1 cellular context compared by ENCODE assay signal in the genomic region with DNA sequence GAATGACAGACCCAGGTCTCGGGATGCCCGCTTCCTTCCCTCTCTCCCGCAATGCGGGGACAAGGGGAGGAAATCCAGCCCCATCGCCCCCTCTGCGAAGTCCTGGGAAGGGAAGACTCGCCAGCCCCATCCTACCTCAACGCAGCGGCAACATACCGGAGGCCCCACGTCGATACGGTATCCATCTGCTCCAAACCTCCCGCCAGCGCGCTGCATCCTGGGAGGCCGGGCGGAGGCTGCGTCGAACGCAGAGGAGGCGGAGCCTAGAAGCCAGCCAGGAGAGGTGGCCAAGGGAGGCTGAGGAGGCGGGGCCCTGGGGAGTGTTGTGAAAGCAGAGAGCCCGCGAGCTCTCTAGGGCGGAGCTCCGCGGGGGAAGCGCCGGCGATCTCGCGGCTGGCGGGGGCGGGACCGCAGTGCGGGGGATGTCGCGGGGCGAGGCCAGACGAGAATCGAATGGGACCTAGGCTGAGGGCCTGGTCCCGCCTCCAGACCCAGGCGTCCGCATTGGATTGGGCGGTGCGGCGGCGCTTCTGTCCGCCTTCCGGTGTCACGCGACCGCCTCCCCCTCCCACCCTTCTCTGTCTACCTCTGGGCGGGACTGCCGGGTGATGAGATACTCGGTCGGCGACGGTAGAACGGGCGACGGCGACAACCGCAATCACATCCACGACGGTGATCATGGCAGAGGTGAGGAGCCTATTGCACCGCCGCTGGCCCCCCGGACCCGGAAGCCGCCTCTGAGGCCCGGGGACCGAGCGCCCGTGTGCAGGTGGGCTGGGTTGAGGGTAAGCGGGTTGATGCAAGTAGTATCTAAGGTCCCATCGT.
A peak's percentile ranks its signal among the peaks of the same experiment; 100 is the strongest.
TF ChIP-seq lines count a peak whose summit lies in the region.

A gene (minus strand): TSS at position 219 of the 825 bp plus-strand sequence. CDS start 7,559 bp downstream, outside the sequence.
A gene (plus strand): TSS at position 571 of the 825 bp plus-strand sequence. CDS start 108 bp downstream, at position 679.

TF ChIP-seq in HepG2, 621 proteins besides CTCF, POLR2A, EP300 and RAD21 (continued from another document):
- TF ChIP-seq, protein P1, sequence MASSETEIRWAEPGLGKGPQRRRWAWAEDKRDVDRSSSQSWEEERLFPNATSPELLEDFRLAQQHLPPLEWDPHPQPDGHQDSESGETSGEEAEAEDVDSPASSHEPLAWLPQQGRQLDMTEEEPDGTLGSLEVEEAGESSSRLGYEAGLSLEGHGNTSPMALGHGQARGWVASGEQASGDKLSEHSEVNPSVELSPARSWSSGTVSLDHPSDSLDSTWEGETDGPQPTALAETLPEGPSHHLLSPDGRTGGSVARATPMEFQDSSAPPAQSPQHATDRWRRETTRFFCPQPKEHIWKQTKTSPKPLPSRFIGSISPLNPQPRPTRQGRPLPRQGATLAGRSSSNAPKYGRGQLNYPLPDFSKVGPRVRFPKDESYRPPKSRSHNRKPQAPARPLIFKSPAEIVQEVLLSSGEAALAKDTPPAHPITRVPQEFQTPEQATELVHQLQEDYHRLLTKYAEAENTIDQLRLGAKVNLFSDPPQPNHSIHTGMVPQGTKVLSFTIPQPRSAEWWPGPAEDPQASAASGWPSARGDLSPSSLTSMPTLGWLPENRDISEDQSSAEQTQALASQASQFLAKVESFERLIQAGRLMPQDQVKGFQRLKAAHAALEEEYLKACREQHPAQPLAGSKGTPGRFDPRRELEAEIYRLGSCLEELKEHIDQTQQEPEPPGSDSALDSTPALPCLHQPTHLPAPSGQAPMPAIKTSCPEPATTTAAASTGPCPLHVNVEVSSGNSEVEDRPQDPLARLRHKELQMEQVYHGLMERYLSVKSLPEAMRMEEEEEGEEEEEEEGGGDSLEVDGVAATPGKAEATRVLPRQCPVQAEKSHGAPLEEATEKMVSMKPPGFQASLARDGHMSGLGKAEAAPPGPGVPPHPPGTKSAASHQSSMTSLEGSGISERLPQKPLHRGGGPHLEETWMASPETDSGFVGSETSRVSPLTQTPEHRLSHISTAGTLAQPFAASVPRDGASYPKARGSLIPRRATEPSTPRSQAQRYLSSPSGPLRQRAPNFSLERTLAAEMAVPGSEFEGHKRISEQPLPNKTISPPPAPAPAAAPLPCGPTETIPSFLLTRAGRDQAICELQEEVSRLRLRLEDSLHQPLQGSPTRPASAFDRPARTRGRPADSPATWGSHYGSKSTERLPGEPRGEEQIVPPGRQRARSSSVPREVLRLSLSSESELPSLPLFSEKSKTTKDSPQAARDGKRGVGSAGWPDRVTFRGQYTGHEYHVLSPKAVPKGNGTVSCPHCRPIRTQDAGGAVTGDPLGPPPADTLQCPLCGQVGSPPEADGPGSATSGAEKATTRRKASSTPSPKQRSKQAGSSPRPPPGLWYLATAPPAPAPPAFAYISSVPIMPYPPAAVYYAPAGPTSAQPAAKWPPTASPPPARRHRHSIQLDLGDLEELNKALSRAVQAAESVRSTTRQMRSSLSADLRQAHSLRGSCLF (CRISPR knock-in tag; IDR thresholded peaks at IDR 0.05; ENCODE audit: borderline replicate concordance): no peak
- no peak for TF ChIP-seq ZNF891 (CRISPR knock-in tag; IDR thresholded peaks at IDR 0.05)
- peak; percentile 76 for TF ChIP-seq BORCS8-MEF2B (CRISPR knock-in tag; IDR thresholded peaks at IDR 0.05)
- no peak for TF ChIP-seq ZZZ3 (CRISPR knock-in tag; IDR thresholded peaks at IDR 0.05; ENCODE audit: borderline replicate concordance)
- no peak for TF ChIP-seq ZNF263 (CRISPR knock-in tag; IDR thresholded peaks at IDR 0.05)
- no peak for TF ChIP-seq FOXO1 (CRISPR knock-in tag; IDR thresholded peaks at IDR 0.05)
- TF ChIP-seq GATA4 (IDR thresholded peaks at IDR 0.05; ENCODE audit: borderline replicate concordance, low read depth): no peak
- no peak for TF ChIP-seq IKZF4 (CRISPR knock-in tag; IDR thresholded peaks at IDR 0.05; ENCODE audit: borderline replicate concordance, low read depth, not compliant biosample characterization)
- TF ChIP-seq, protein P2, sequence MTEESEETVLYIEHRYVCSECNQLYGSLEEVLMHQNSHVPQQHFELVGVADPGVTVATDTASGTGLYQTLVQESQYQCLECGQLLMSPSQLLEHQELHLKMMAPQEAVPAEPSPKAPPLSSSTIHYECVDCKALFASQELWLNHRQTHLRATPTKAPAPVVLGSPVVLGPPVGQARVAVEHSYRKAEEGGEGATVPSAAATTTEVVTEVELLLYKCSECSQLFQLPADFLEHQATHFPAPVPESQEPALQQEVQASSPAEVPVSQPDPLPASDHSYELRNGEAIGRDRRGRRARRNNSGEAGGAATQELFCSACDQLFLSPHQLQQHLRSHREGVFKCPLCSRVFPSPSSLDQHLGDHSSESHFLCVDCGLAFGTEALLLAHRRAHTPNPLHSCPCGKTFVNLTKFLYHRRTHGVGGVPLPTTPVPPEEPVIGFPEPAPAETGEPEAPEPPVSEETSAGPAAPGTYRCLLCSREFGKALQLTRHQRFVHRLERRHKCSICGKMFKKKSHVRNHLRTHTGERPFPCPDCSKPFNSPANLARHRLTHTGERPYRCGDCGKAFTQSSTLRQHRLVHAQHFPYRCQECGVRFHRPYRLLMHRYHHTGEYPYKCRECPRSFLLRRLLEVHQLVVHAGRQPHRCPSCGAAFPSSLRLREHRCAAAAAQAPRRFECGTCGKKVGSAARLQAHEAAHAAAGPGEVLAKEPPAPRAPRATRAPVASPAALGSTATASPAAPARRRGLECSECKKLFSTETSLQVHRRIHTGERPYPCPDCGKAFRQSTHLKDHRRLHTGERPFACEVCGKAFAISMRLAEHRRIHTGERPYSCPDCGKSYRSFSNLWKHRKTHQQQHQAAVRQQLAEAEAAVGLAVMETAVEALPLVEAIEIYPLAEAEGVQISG (CRISPR knock-in tag; IDR thresholded peaks at IDR 0.05): peak; percentile 34
- TF ChIP-seq CEBPG (CRISPR knock-in tag; IDR thresholded peaks at IDR 0.05): peak; percentile 29; the same call in 1 of the 2 replicates
- TF ChIP-seq LCORL (IDR thresholded peaks at IDR 0.05): no peak
- TF ChIP-seq LCORL (CRISPR knock-in tag; IDR thresholded peaks at IDR 0.05): no peak
- peak; percentile 63; the same call in 1 of the 2 replicates for TF ChIP-seq CHD2 (IDR thresholded peaks at IDR 0.05; ENCODE audit: low read depth, low read length)
- no peak for TF ChIP-seq NR2F1 (CRISPR knock-in tag; IDR thresholded peaks at IDR 0.05)
- TF ChIP-seq TP53 (CRISPR knock-in tag; conservative IDR thresholded peaks at IDR 0.05): no peak
- TF ChIP-seq, protein P3, sequence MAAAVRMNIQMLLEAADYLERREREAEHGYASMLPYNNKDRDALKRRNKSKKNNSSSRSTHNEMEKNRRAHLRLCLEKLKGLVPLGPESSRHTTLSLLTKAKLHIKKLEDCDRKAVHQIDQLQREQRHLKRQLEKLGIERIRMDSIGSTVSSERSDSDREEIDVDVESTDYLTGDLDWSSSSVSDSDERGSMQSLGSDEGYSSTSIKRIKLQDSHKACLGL (CRISPR knock-in tag; IDR thresholded peaks at IDR 0.05): no peak
- TF ChIP-seq THYN1 (CRISPR knock-in tag; IDR thresholded peaks at IDR 0.05; ENCODE audit: borderline replicate concordance, low read depth): no peak
- no peak for TF ChIP-seq PRMT3 (CRISPR knock-in tag; IDR thresholded peaks at IDR 0.05; ENCODE audit: borderline replicate concordance, low read depth)
- no peak for TF ChIP-seq KLF13 (CRISPR knock-in tag; IDR thresholded peaks at IDR 0.05)
- TF ChIP-seq CREB1 (IDR thresholded peaks at IDR 0.05): no peak
- TF ChIP-seq CREB1 (CRISPR knock-in tag; IDR thresholded peaks at IDR 0.05): peak; percentile 54
- no peak for TF ChIP-seq NR1H2 (CRISPR knock-in tag; IDR thresholded peaks at IDR 0.05; ENCODE audit: borderline replicate concordance, low read depth)
- TF ChIP-seq ARID2 (CRISPR knock-in tag; IDR thresholded peaks at IDR 0.05; ENCODE audit: borderline replicate concordance): no peak
- no peak for TF ChIP-seq FOXA1 (IDR thresholded peaks at IDR 0.05)
- no peak for TF ChIP-seq FOXA1 (CRISPR knock-in tag; IDR thresholded peaks at IDR 0.05)
- TF ChIP-seq JARID2 (CRISPR knock-in tag; IDR thresholded peaks at IDR 0.05; ENCODE audit: insufficient replicate concordance): no peak
- no peak for TF ChIP-seq TCF7L2 (IDR thresholded peaks at IDR 0.05; ENCODE audit: low read depth, low read length)
- peak; percentile 48; the same call in 1 of the 2 replicates for TF ChIP-seq POLR2AphosphoS5 (IDR thresholded peaks at IDR 0.05; ENCODE audit: low read depth, low read length)
- TF ChIP-seq SIN3A (IDR thresholded peaks at IDR 0.05; ENCODE audit: borderline replicate concordance, low read depth, low read length): no peak; the same call in 1 of the 2 replicates
- TF ChIP-seq EZH2 (conservative IDR thresholded peaks at IDR 0.05; ENCODE audit: low read depth, low read length): no peak
- no peak for TF ChIP-seq SYNCRIP (IDR thresholded peaks at IDR 0.05; ENCODE audit: insufficient read depth, low read depth, low read length)
- TF ChIP-seq, protein P4, sequence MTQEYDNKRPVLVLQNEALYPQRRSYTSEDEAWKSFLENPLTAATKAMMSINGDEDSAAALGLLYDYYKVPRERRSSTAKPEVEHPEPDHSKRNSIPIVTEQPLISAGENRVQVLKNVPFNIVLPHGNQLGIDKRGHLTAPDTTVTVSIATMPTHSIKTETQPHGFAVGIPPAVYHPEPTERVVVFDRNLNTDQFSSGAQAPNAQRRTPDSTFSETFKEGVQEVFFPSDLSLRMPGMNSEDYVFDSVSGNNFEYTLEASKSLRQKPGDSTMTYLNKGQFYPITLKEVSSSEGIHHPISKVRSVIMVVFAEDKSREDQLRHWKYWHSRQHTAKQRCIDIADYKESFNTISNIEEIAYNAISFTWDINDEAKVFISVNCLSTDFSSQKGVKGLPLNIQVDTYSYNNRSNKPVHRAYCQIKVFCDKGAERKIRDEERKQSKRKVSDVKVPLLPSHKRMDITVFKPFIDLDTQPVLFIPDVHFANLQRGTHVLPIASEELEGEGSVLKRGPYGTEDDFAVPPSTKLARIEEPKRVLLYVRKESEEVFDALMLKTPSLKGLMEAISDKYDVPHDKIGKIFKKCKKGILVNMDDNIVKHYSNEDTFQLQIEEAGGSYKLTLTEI (CRISPR knock-in tag; conservative IDR thresholded peaks at IDR 0.05): no peak
- TF ChIP-seq ZNF124 (CRISPR knock-in tag; IDR thresholded peaks at IDR 0.05): no peak
- no peak for TF ChIP-seq SETDB1 (CRISPR knock-in tag; IDR thresholded peaks at IDR 0.05; ENCODE audit: borderline replicate concordance)
- TF ChIP-seq PHF8 (CRISPR knock-in tag; IDR thresholded peaks at IDR 0.05): peak; percentile 70
- TF ChIP-seq KLF6 (CRISPR knock-in tag; IDR thresholded peaks at IDR 0.05): no peak
- TF ChIP-seq XRCC5 (optimal IDR thresholded peaks at IDR 0.05; ENCODE audit: low read length): peak; percentile 16
- no peak for TF ChIP-seq SRF (IDR thresholded peaks at IDR 0.05; ENCODE audit: low read depth, low read length)
- no peak for TF ChIP-seq ZNF556 (CRISPR knock-in tag; IDR thresholded peaks at IDR 0.05; ENCODE audit: borderline replicate concordance)
- TF ChIP-seq, protein P5, sequence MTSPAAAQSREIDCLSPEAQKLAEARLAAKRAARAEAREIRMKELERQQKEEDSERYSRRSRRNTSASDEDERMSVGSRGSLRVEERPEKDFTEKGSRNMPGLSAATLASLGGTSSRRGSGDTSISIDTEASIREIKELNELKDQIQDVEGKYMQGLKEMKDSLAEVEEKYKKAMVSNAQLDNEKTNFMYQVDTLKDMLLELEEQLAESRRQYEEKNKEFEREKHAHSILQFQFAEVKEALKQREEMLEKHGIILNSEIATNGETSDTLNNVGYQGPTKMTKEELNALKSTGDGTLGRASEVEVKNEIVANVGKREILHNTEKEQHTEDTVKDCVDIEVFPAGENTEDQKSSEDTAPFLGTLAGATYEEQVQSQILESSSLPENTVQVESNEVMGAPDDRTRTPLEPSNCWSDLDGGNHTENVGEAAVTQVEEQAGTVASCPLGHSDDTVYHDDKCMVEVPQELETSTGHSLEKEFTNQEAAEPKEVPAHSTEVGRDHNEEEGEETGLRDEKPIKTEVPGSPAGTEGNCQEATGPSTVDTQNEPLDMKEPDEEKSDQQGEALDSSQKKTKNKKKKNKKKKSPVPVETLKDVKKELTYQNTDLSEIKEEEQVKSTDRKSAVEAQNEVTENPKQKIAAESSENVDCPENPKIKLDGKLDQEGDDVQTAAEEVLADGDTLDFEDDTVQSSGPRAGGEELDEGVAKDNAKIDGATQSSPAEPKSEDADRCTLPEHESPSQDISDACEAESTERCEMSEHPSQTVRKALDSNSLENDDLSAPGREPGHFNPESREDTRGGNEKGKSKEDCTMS (CRISPR knock-in tag; conservative IDR thresholded peaks at IDR 0.05): no peak
- TF ChIP-seq SMAD9 (CRISPR knock-in tag; IDR thresholded peaks at IDR 0.05): no peak
- TF ChIP-seq, protein P6, sequence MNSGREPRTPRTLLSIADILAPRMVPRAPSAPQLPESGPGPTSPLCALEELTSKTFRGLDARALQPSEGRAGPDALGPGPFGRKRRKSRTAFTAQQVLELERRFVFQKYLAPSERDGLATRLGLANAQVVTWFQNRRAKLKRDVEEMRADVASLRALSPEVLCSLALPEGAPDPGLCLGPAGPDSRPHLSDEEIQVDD (CRISPR knock-in tag; IDR thresholded peaks at IDR 0.05; ENCODE audit: borderline replicate concordance): no peak
- TF ChIP-seq FOXJ3 (CRISPR knock-in tag; IDR thresholded peaks at IDR 0.05; ENCODE audit: borderline replicate concordance): no peak
- TF ChIP-seq ZFP36 (IDR thresholded peaks at IDR 0.05; ENCODE audit: borderline replicate concordance, low read depth, low read length, partially characterized antibody): no peak
- no peak for TF ChIP-seq ZNF670 (CRISPR knock-in tag; IDR thresholded peaks at IDR 0.05; ENCODE audit: borderline replicate concordance)
- TF ChIP-seq ZNF3 (CRISPR knock-in tag; IDR thresholded peaks at IDR 0.05): no peak
- TF ChIP-seq FOSL1 (CRISPR knock-in tag; IDR thresholded peaks at IDR 0.05; ENCODE audit: borderline replicate concordance): no peak
- no peak for TF ChIP-seq RARG (CRISPR knock-in tag; IDR thresholded peaks at IDR 0.05; ENCODE audit: low read depth)
